In the genomic region with DNA sequence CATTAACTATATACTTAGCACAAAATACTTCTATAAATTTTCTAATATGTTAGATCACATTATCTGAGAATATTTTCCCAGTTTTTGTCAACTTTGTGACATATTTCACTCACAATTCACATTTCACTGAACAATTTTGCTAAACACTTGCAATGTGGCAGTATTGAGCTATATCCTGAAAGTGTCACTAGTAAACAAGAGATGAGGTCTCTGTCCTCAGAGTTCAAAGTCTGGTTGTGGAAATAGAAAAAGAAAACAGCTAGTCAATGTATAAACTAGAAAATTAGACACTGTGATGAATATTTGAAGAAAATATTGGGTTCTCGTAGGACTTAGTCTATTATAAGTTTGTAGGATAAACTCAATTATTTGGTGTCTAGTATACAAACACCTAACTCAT, we compare ENCODE assay signal across 24 cellular contexts.
"Had no signal": no experiment of that assay in that cellular context is flagged by ENCODE, and none has a peak within 500 bp of the region (broad histone marks: within the 10 kb centered on the region; RNA-seq: fewer than 3 reads in every experiment).

No MANE protein-coding gene starts in this region.

- H3K4me3 ChIP-seq: dorsolateral prefrontal cortex, skin epidermis, tibial artery had no signal

- H3K27ac Mint-ChIP-seq: activated naive CD4-positive, alpha-beta T cell treated with anti-CD3 and anti-CD28 coated beads, Interleukin-2, amount 10 ng/mL, durations not matched to agents 7 days and 5 days; activated naive CD8-positive, alpha-beta T cell treated with anti-CD3 and anti-CD28 coated beads, Interleukin-2, amount 50 U/mL, for 24 hours; brain; progenitor cell of endocrine pancreas had no signal

- H3K9me3 ChIP-seq: tibial artery had no signal

- H3K27ac ChIP-seq: epithelial cell of prostate, foreskin keratinocyte, skin epidermis, tibial artery had no signal

- H3K36me3 ChIP-seq: tibial artery had no signal

- H3K36me3 Mint-ChIP-seq: activated naive CD4-positive, alpha-beta T cell treated with anti-CD3 and anti-CD28 coated beads, Interleukin-2, amount 10 ng/mL, durations not matched to agents 7 days and 5 days; brain had no signal

- H3K27me3 ChIP-seq: dorsolateral prefrontal cortex, foreskin keratinocyte, tibial artery had no signal

- H3K27me3 Mint-ChIP-seq: activated naive CD4-positive, alpha-beta T cell treated with anti-CD3 and anti-CD28 coated beads, Interleukin-2, amount 10 ng/mL, durations not matched to agents 7 days and 5 days; brain; progenitor cell of endocrine pancreas had no signal

- DNase-seq: activated CD4-positive, alpha-beta T cell treated with anti-CD3 and anti-CD28 coated beads, Interleukin-2, amount 50 U/mL, for 1 hour; activated CD8-positive, alpha-beta memory T cell treated with anti-CD3 and anti-CD28 coated beads for 24 hours; activated CD8-positive, alpha-beta memory T cell treated with anti-CD3 and anti-CD28 coated beads, Interleukin-2, amount 50 U/mL, for 48 hours; activated effector memory CD4-positive, alpha-beta T cell treated with Interleukin-2 at 50 U/mL for 16 hours; activated naive CD4-positive, alpha-beta T cell treated with anti-CD3 and anti-CD28 coated beads, Interleukin-2, amount 10 ng/mL, durations not matched to agents 7 days and 5 days; activated naive CD8-positive, alpha-beta T cell treated with anti-CD3 and anti-CD28 coated beads, Interleukin-2, amount 50 U/mL, for 24 hours; activated T-cell treated with anti-CD3 and anti-CD28 coated beads, Interleukin-2, amount 50 U/mL, for 48 hours; anterior cingulate cortex; caudate nucleus; dorsolateral prefrontal cortex; foreskin keratinocyte; glutamatergic neuron; hypothalamus; islet precursor cell; stimulated activated naive CD8-positive, alpha-beta T cell treated with anti-CD3 and anti-CD28 coated beads, Interleukin-15, Interleukin-2, amounts not matched to agents 100 U/mL and 50 U/mL, for 24 hours; substantia nigra; T1000; tibial artery had no signal

- H3K4me1 Mint-ChIP-seq: activated naive CD4-positive, alpha-beta T cell treated with anti-CD3 and anti-CD28 coated beads, Interleukin-2, amount 10 ng/mL, durations not matched to agents 7 days and 5 days; activated naive CD8-positive, alpha-beta T cell treated with anti-CD3 and anti-CD28 coated beads, Interleukin-2, amount 50 U/mL, for 24 hours; brain; neural crest cell had no signal

- H3K9me3 Mint-ChIP-seq: activated naive CD4-positive, alpha-beta T cell treated with anti-CD3 and anti-CD28 coated beads, Interleukin-2, amount 10 ng/mL, durations not matched to agents 7 days and 5 days; activated naive CD8-positive, alpha-beta T cell treated with anti-CD3 and anti-CD28 coated beads, Interleukin-2, amount 50 U/mL, for 24 hours; neural crest cell had no signal

- ATAC-seq: activated CD4-positive, CD25-positive, alpha-beta regulatory T cell treated with anti-CD3 and anti-CD28 coated beads, Interleukin-2, amount 50 U/mL, for 24 hours; activated naive CD8-positive, alpha-beta T cell treated with anti-CD3 and anti-CD28 coated beads, Interleukin-2, amount 50 U/mL, for 24 hours; foreskin keratinocyte; stimulated activated naive CD8-positive, alpha-beta T cell treated with anti-CD3 and anti-CD28 coated beads, Interleukin-15, Interleukin-2, amounts not matched to agents 100 U/mL and 50 U/mL, for 24 hours had no signal

- H3K4me1 ChIP-seq: foreskin keratinocyte, tibial artery had no signal

- H3K4me3 Mint-ChIP-seq: activated naive CD4-positive, alpha-beta T cell treated with anti-CD3 and anti-CD28 coated beads, Interleukin-2, amount 10 ng/mL, durations not matched to agents 7 days and 5 days; activated naive CD8-positive, alpha-beta T cell treated with anti-CD3 and anti-CD28 coated beads, Interleukin-2, amount 50 U/mL, for 24 hours; brain; neural crest cell had no signal
